Comparison of ENCODE assay signal across 28 cellular contexts in the genomic region with DNA sequence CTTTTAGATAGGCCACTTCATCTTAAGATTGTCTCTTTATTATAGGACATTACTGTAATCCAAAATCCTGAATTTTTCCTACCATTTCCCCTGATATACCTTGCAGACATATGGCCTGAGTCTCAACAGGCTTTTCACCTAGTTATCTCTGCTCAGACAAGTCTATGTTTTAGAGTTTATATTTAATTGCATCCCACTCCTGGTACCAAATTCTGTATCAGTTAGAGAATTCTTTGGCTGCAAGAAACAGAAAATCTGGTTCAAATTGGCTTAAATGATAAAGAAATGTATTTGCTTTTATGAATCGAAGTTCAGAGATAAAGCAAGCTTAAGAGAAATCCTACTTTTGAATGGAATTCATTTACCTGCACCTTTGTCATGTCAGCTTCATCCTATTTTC.
"Had no signal": no experiment of that assay in that cellular context is flagged by ENCODE, and none has a peak within 500 bp of the region (broad histone marks: within the 10 kb centered on the region; RNA-seq: fewer than 3 reads in every experiment).

No MANE protein-coding gene starts in this region.

- H3K4me1 Mint-ChIP-seq: endodermal cell had no signal

- H3K27ac ChIP-seq: colonic mucosa, coronary artery, epithelial cell of prostate, esophagus muscularis mucosa, esophagus squamous epithelium, foreskin keratinocyte, gastrocnemius medialis, gastroesophageal sphincter had no signal

- H3K27ac Mint-ChIP-seq: dendritic cell treated with granulocyte-macrophage colony-stimulating factor and Interleukin-4, amounts not matched to agents 40 ng/mL and 50 ng/mL, for 4 days; effector memory CD8-positive, alpha-beta T cell; endodermal cell had no signal

- H3K4me3 Mint-ChIP-seq: dendritic cell treated with granulocyte-macrophage colony-stimulating factor and Interleukin-4, amounts not matched to agents 40 ng/mL and 50 ng/mL, for 4 days; effector memory CD8-positive, alpha-beta T cell; endodermal cell had no signal

- H3K4me1 ChIP-seq: colonic mucosa, esophagus squamous epithelium, foreskin keratinocyte, gastrocnemius medialis, gastroesophageal sphincter had no signal

- FAIRE-seq: colon, endometrium, endothelial cell of umbilical vein had no signal

- H3K27me3 Mint-ChIP-seq: dendritic cell treated with granulocyte-macrophage colony-stimulating factor and Interleukin-4, amounts not matched to agents 40 ng/mL and 50 ng/mL, for 4 days had no signal

- H3K27me3 ChIP-seq: colonic mucosa, dorsolateral prefrontal cortex, esophagus muscularis mucosa, esophagus squamous epithelium, foreskin keratinocyte, gastrocnemius medialis, gastroesophageal sphincter, heart left ventricle, heart right ventricle had no signal

- ATAC-seq: effector memory CD8-positive, alpha-beta T cell; esophagus mucosa; foreskin keratinocyte had no signal

- H3K4me3 ChIP-seq: colonic mucosa, coronary artery, dorsolateral prefrontal cortex, esophagus muscularis mucosa, esophagus squamous epithelium, gastrocnemius medialis, gastroesophageal sphincter, heart left ventricle, heart right ventricle had no signal

- DNase-seq: colonic mucosa; cortex of kidney; dermis blood vessel endothelial cell; dorsolateral prefrontal cortex; effector CD4-positive, alpha-beta T cell; effector CD8-positive, alpha-beta T cell; effector memory CD4-positive, alpha-beta T cell; effector memory CD8-positive, alpha-beta T cell; endodermal cell; erythroblast; esophagus squamous epithelium; foreskin fibroblast; foreskin keratinocyte; foreskin melanocyte; gastrocnemius medialis; glutamatergic neuron; head of caudate nucleus; heart left ventricle; heart right ventricle had no signal

- H3K9me3 ChIP-seq: colonic mucosa, gastrocnemius medialis had no signal

- H3K36me3 ChIP-seq: colonic mucosa, esophagus muscularis mucosa, esophagus squamous epithelium, gastrocnemius medialis, gastroesophageal sphincter, heart left ventricle, heart right ventricle had no signal
